Comparison of ENCODE assay signal across 1 cellular context in genomic region chr10:30861976-30862375, GRCh38.
A peak's percentile ranks its signal among the peaks of the same experiment; 100 is the strongest.
TF ChIP-seq lines count a peak whose summit lies in the region.

No MANE protein-coding gene starts in this region.

TF ChIP-seq in K562, 482 proteins besides CTCF, POLR2A, EP300 and RAD21 (continued from another document):
- TF ChIP-seq GABPB1 (CRISPR knock-in tag; IDR thresholded peaks at IDR 0.05) (no peak), ZBED1 (IDR thresholded peaks at IDR 0.05) (no peak), DACH1 (IDR thresholded peaks at IDR 0.05; ENCODE audit: partially characterized antibody) (no peak), MAFF (IDR thresholded peaks at IDR 0.05; ENCODE audit: low read length) (peak; percentile 91), HOXB6 (CRISPR knock-in tag; IDR thresholded peaks at IDR 0.05; ENCODE audit: borderline replicate concordance) (no peak), ZNF224 (CRISPR knock-in tag; IDR thresholded peaks at IDR 0.05) (no peak), MEF2A (IDR thresholded peaks at IDR 0.05; ENCODE audit: control insufficient read depth, low read depth, low read length) (no peak), ZNF695 (CRISPR knock-in tag; IDR thresholded peaks at IDR 0.05) (no peak), ZNF584 (CRISPR knock-in tag; IDR thresholded peaks at IDR 0.05; ENCODE audit: low read depth) (no peak), HDAC2 (IDR thresholded peaks at IDR 0.05) (no peak), C11orf30 (IDR thresholded peaks at IDR 0.05; ENCODE audit: low read depth) (peak; percentile 81), ETV5 (CRISPR knock-in tag; IDR thresholded peaks at IDR 0.05; ENCODE audit: low read depth) (no peak), SRSF3 (IDR thresholded peaks at IDR 0.05; ENCODE audit: insufficient read depth, low read length) (no peak), FOXJ3 (CRISPR knock-in tag; IDR thresholded peaks at IDR 0.05) (no peak), EHMT2 (IDR thresholded peaks at IDR 0.05) (no peak), BRCA1 (IDR thresholded peaks at IDR 0.05) (no peak), BRCA1 (CRISPR knock-in tag; IDR thresholded peaks at IDR 0.05) (no peak), SMAD4 (CRISPR knock-in tag; conservative IDR thresholded peaks at IDR 0.05) (no peak), JUNB (CRISPR knock-in tag; conservative IDR thresholded peaks at IDR 0.05) (no peak), MAFG (tag; conservative IDR thresholded peaks at IDR 0.05) (peak; percentile 88), STAG1 (CRISPR knock-in tag; IDR thresholded peaks at IDR 0.05; ENCODE audit: borderline replicate concordance) (no peak), ZNF324 (CRISPR knock-in tag; IDR thresholded peaks at IDR 0.05) (no peak), ZNF316 (IDR thresholded peaks at IDR 0.05) (peak; percentile 90), ZMIZ1 (IDR thresholded peaks at IDR 0.05; ENCODE audit: low read depth in 2 of 2, low read length in 2 of 2) (no peak)
- TF ChIP-seq, protein P1, sequence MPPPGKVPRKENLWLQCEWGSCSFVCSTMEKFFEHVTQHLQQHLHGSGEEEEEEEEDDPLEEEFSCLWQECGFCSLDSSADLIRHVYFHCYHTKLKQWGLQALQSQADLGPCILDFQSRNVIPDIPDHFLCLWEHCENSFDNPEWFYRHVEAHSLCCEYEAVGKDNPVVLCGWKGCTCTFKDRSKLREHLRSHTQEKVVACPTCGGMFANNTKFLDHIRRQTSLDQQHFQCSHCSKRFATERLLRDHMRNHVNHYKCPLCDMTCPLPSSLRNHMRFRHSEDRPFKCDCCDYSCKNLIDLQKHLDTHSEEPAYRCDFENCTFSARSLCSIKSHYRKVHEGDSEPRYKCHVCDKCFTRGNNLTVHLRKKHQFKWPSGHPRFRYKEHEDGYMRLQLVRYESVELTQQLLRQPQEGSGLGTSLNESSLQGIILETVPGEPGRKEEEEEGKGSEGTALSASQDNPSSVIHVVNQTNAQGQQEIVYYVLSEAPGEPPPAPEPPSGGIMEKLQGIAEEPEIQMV (tag; conservative IDR thresholded peaks at IDR 0.05; ENCODE audit: low read depth) = no peak
- TF ChIP-seq, protein P2, sequence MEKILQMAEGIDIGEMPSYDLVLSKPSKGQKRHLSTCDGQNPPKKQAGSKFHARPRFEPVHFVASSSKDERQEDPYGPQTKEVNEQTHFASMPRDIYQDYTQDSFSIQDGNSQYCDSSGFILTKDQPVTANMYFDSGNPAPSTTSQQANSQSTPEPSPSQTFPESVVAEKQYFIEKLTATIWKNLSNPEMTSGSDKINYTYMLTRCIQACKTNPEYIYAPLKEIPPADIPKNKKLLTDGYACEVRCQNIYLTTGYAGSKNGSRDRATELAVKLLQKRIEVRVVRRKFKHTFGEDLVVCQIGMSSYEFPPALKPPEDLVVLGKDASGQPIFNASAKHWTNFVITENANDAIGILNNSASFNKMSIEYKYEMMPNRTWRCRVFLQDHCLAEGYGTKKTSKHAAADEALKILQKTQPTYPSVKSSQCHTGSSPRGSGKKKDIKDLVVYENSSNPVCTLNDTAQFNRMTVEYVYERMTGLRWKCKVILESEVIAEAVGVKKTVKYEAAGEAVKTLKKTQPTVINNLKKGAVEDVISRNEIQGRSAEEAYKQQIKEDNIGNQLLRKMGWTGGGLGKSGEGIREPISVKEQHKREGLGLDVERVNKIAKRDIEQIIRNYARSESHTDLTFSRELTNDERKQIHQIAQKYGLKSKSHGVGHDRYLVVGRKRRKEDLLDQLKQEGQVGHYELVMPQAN (IDR thresholded peaks at IDR 0.05; ENCODE audit: borderline replicate concordance) = no peak
